10 cellular contexts compared by ENCODE assay signal in genomic region chr10:44925224-44925623, GRCh38. TPM values are rescaled to one million over a fixed set of nuclear protein-coding genes. Genes with fewer than 3 reads are reported as not detected.
DNase-seq lines count a peak whose midpoint lies in the region; ATAC-seq and FAIRE-seq lines count a peak whose summit lies in the region.
"Had no signal": no experiment of that assay in that cellular context is flagged by ENCODE, and none has a peak within 500 bp of the region (broad histone marks: within the 10 kb centered on the region; RNA-seq: fewer than 3 reads in every experiment).

No MANE protein-coding gene starts in this region.

- no peak for FAIRE-seq in frontal cortex (lab: Jason Lieb, UNC)

- intact Hi-C loops in cardiac septum (cut with DNase I) = no loop called here
- intact Hi-C loops in Right ventricle myocardium inferior (cut with DNase I) = no loop called here

- no peak for ATAC-seq in Right ventricle myocardium inferior
- ATAC-seq: sciatic nerve had no signal

- H3K4me3 ChIP-seq in MG63 = no peak overlapping the region
- H3K4me3 ChIP-seq: upper lobe of left lung had no signal

- H3K9me3 ChIP-seq in MG63 = no peaks in the 10 kb centered on the region
- H3K9me3 ChIP-seq: upper lobe of left lung had no signal

- H3K36me3 ChIP-seq in MG63 = no peaks in the 10 kb centered on the region
- H3K36me3 ChIP-seq: upper lobe of left lung had no signal

- no peaks in the 10 kb centered on the region for H3K27me3 ChIP-seq in MG63
- H3K27me3 ChIP-seq: upper lobe of left lung had no signal

- DNase-seq in cardiac septum (ENCODE audit: low spot score) = peak; percentile 47
- DNase-seq in Right ventricle myocardium inferior (ENCODE audit: missing footprints) = no peak
- DNase-seq in NCI-H526 (lab: John Stamatoyannopoulos, UW) = peak; percentile 17 to 71
- peak; percentile 75 for DNase-seq in ecto neural progenitor cell (ENCODE audit: low spot score)
- DNase-seq in stimulated activated CD8-positive, alpha-beta memory T cell treated with anti-CD3 and anti-CD28 coated beads, Interleukin-4, amount 100 ng/mL, for 48 hours = peak; percentile 20
- DNase-seq in activated T-cell treated with anti-CD3 and anti-CD28 coated beads for 4 hours = no peak
- DNase-seq in frontal cortex (ENCODE audit: low spot score in 2 of 2) = no peak
- no peak for DNase-seq in MG63
- DNase-seq: upper lobe of left lung had no signal

RNA-seq across cellular contexts. Expression of gene TMEM72, which starts 14.1 kb away (rescaled TPM):
- total RNA-seq in cardiac septum (not detected), Right ventricle myocardium inferior (not detected), frontal cortex (not detected)
- not detected in 2 replicates for total RNA-seq in MG63 (2014; rRNA removed; shearing (Covaris generic); ENCODE audit: low replicate concordance)
- total RNA-seq: sciatic nerve had no signal

RNA-seq across cellular contexts. Expression of gene RASSF4, which starts 34.4 kb away (rescaled TPM):
- total RNA-seq in cardiac septum (47.5 TPM), Right ventricle myocardium inferior (91.5 TPM), frontal cortex (8.6 TPM)
- total RNA-seq in MG63 (2014; rRNA removed; shearing (Covaris generic); ENCODE audit: low replicate concordance) = 0.15 and 0.26 TPM in 2 replicates

RNA-seq across cellular contexts. Expression of gene DEPP1, which starts 53.4 kb away (rescaled TPM):
- 45.5 TPM for total RNA-seq in cardiac septum
- 33.0 TPM for total RNA-seq in Right ventricle myocardium inferior
- total RNA-seq in frontal cortex = 4.1 TPM
- total RNA-seq in MG63 (2014; rRNA removed; shearing (Covaris generic); ENCODE audit: low replicate concordance) = 0.44 and 3.5 TPM in 2 replicates

Comparison
In these comparisons a context has a peak if more than half of its experiments do, and no peak if none do; other contexts are left out.
1. DNase-seq: peak in cardiac septum (single experiment), NCI-H526 (2 of 2), ecto neural progenitor cell (single experiment) and stimulated activated CD8-positive, alpha-beta memory T cell treated with anti-CD3 and anti-CD28 coated beads, Interleukin-4, amount 100 ng/mL, for 48 hours (single experiment); none in Right ventricle myocardium inferior (single experiment), activated T-cell treated with anti-CD3 and anti-CD28 coated beads for 4 hours (single experiment), frontal cortex (0 of 2) and MG63 (single experiment).